In genomic region chr14:42023452-42023851, GRCh38 we compare ENCODE assay signal across 30 cellular contexts.
"Had no signal": no experiment of that assay in that cellular context is flagged by ENCODE, and none has a peak within 500 bp of the region (broad histone marks: within the 10 kb centered on the region; RNA-seq: fewer than 3 reads in every experiment).

No MANE protein-coding gene starts in this region.

- H3K27me3 ChIP-seq: brain microvascular endothelial cell, uterus had no signal

- H3K27ac ChIP-seq: brain microvascular endothelial cell, parathyroid adenoma, psoas muscle, uterus, VCaP had no signal

- H3K4me1 Mint-ChIP-seq: activated naive CD4-positive, alpha-beta T cell treated with anti-CD3 and anti-CD28 coated beads, Interleukin-2, amount 10 ng/mL, durations not matched to agents 7 days and 5 days; memory B cell; naive thymus-derived CD8-positive, alpha-beta T cell; stimulated activated naive CD8-positive, alpha-beta T cell treated with anti-CD3 and anti-CD28 coated beads, Interleukin-15, amount 100 ng/mL, for 72 hours had no signal

- ATAC-seq: effector memory CD8-positive, alpha-beta T cell; left cardiac atrium; naive thymus-derived CD8-positive, alpha-beta T cell; psoas muscle; stimulated activated memory B cell treated with anti-CD40 and anti-IgM and Interleukin-4, amounts not matched to agents 10 μg/mL and 1 μg/mL and 100 μg/mL, for 72 hours; stimulated activated naive CD8-positive, alpha-beta T cell treated with anti-CD3 and anti-CD28 coated beads, Interleukin-15, amount 100 ng/mL, for 72 hours had no signal

- DNase-seq: activated CD4-positive, alpha-beta T cell treated with anti-CD3 and anti-CD28 coated beads for 4 hours; activated CD4-positive, alpha-beta T cell treated with anti-CD3 and anti-CD28 coated beads, Interleukin-2, amount 50 U/mL, for 48 hours; activated CD8-positive, alpha-beta memory T cell treated with anti-CD3 and anti-CD28 coated beads for 24 hours; activated gamma-delta T cell; activated naive CD4-positive, alpha-beta T cell treated with anti-CD3 and anti-CD28 coated beads, Interleukin-2, amount 10 ng/mL, durations not matched to agents 7 days and 5 days; activated T-cell treated with anti-CD3 and anti-CD28 coated beads, Interleukin-2, amount 50 U/mL, for 1 hour; amniotic stem cell; brain microvascular endothelial cell; cortex of kidney; effector memory CD8-positive, alpha-beta T cell; head of caudate nucleus; hippocampal formation; left cardiac atrium; naive thymus-derived CD8-positive, alpha-beta T cell; occipital lobe; psoas muscle; stimulated activated CD4-positive, alpha-beta T cell treated with anti-CD3 and anti-CD28 coated beads, Interleukin-1b, Interleukin-23, amount 100 ng/mL, for 48 hours; stimulated activated CD4-positive, alpha-beta T cell treated with anti-CD3 and anti-CD28 coated beads, Interleukin-4, amount 100 ng/mL, for 4 hours; stimulated activated CD8-positive, alpha-beta memory T cell treated with anti-CD3 and anti-CD28 coated beads, Interleukin-4, amount 100 ng/mL, for 48 hours; stimulated activated naive CD8-positive, alpha-beta T cell treated with anti-CD3 and anti-CD28 coated beads, Interleukin-15, amount 100 ng/mL, for 72 hours; substantia nigra; uterus had no signal

- H3K27me3 Mint-ChIP-seq: activated naive CD4-positive, alpha-beta T cell treated with anti-CD3 and anti-CD28 coated beads, Interleukin-2, amount 10 ng/mL, durations not matched to agents 7 days and 5 days; effector memory CD8-positive, alpha-beta T cell; memory B cell; naive thymus-derived CD8-positive, alpha-beta T cell; stimulated activated memory B cell treated with anti-CD40 and anti-IgM and Interleukin-4, amounts not matched to agents 10 μg/mL and 1 μg/mL and 100 μg/mL, for 72 hours; stimulated activated naive CD8-positive, alpha-beta T cell treated with anti-CD3 and anti-CD28 coated beads, Interleukin-15, amount 100 ng/mL, for 72 hours had no signal

- H3K36me3 ChIP-seq: brain microvascular endothelial cell, uterus had no signal

- H3K4me3 Mint-ChIP-seq: activated naive CD4-positive, alpha-beta T cell treated with anti-CD3 and anti-CD28 coated beads, Interleukin-2, amount 10 ng/mL, durations not matched to agents 7 days and 5 days; activated T-helper 1 cell treated with anti-CD3 and anti-CD28 coated beads, Interleukin-12 subunit alpha, Interleukin-12 subunit beta, Interleukin-2, Interleukin-4 antibody, amounts not matched to agents 30 ng/mL and 10 ng/mL and 1 ng/mL, durations not matched to agents 14 hours and 24 hours and 36 hours; effector memory CD8-positive, alpha-beta T cell; memory B cell; naive thymus-derived CD8-positive, alpha-beta T cell; neural crest cell; stimulated activated memory B cell treated with anti-CD40 and anti-IgM and Interleukin-4, amounts not matched to agents 10 μg/mL and 1 μg/mL and 100 μg/mL, for 72 hours; stimulated activated naive CD8-positive, alpha-beta T cell treated with anti-CD3 and anti-CD28 coated beads, Interleukin-15, amount 100 ng/mL, for 72 hours; type B pancreatic cell had no signal

- H3K9me3 ChIP-seq: psoas muscle, uterus had no signal

- H3K4me3 ChIP-seq: psoas muscle, smooth muscle cell, uterus had no signal

- H3K36me3 Mint-ChIP-seq: activated naive CD4-positive, alpha-beta T cell treated with anti-CD3 and anti-CD28 coated beads, Interleukin-2, amount 10 ng/mL, durations not matched to agents 7 days and 5 days; memory B cell; naive thymus-derived CD8-positive, alpha-beta T cell; stimulated activated memory B cell treated with anti-CD40 and anti-IgM and Interleukin-4, amounts not matched to agents 10 μg/mL and 1 μg/mL and 100 μg/mL, for 72 hours; type B pancreatic cell had no signal

- H3K4me1 ChIP-seq: parathyroid adenoma, psoas muscle, uterus had no signal

- H3K27ac Mint-ChIP-seq: activated naive CD4-positive, alpha-beta T cell treated with anti-CD3 and anti-CD28 coated beads, Interleukin-2, amount 10 ng/mL, durations not matched to agents 7 days and 5 days; activated T-helper 1 cell treated with anti-CD3 and anti-CD28 coated beads, Interleukin-12 subunit alpha, Interleukin-12 subunit beta, Interleukin-2, Interleukin-4 antibody, amounts not matched to agents 30 ng/mL and 10 ng/mL and 1 ng/mL, durations not matched to agents 14 hours and 24 hours and 36 hours; effector memory CD8-positive, alpha-beta T cell; memory B cell; naive thymus-derived CD8-positive, alpha-beta T cell; stimulated activated memory B cell treated with anti-CD40 and anti-IgM and Interleukin-4, amounts not matched to agents 10 μg/mL and 1 μg/mL and 100 μg/mL, for 72 hours; stimulated activated naive CD8-positive, alpha-beta T cell treated with anti-CD3 and anti-CD28 coated beads, Interleukin-15, amount 100 ng/mL, for 72 hours; type B pancreatic cell had no signal
